In genomic region chrX:21383546-21383945, GRCh38 we compare ENCODE assay signal across 23 cellular contexts. TPM values are rescaled to one million over a fixed set of nuclear protein-coding genes. Genes with fewer than 3 reads are reported as not detected.
"Had no signal": no experiment of that assay in that cellular context is flagged by ENCODE, and none has a peak within 500 bp of the region (broad histone marks: within the 10 kb centered on the region; RNA-seq: fewer than 3 reads in every experiment).

No MANE protein-coding gene starts in this region.

- H3K36me3 ChIP-seq: gastroesophageal sphincter, spleen, tibial artery, upper lobe of left lung, uterus had no signal

- ATAC-seq: gastroesophageal sphincter; left colon; left ventricle myocardium superior; psoas muscle; sciatic nerve; stimulated activated memory B cell treated with anti-CD40 and anti-IgM and Interleukin-4, amounts not matched to agents 10 μg/mL and 1 μg/mL and 100 μg/mL, for 72 hours had no signal

- H3K9me3 ChIP-seq: gastroesophageal sphincter, psoas muscle, spleen, tibial artery, upper lobe of left lung, uterus had no signal

- H3K9ac ChIP-seq: parathyroid adenoma had no signal

- H3K27me3 ChIP-seq: gastroesophageal sphincter, hepatocyte, spleen, tibial artery, upper lobe of left lung, uterus had no signal

- DNase-seq: erythroblast; foreskin fibroblast; left colon; left ventricle myocardium superior; mesendoderm; naive B cell; occipital lobe; psoas muscle; retina; spleen; stimulated activated CD4-positive, alpha-beta T cell treated with anti-CD3 and anti-CD28 coated beads, Interleukin-15, amount 100 ng/mL, for 24 hours; stimulated activated CD4-positive, alpha-beta T cell treated with anti-CD3 and anti-CD28 coated beads, Interleukin-1b, Interleukin-23, amount 100 ng/mL, for 48 hours; stimulated activated CD4-positive, alpha-beta T cell treated with anti-CD3 and anti-CD28 coated beads, Interleukin-4, amount 100 ng/mL, for 24 hours; tibial artery; upper lobe of left lung; uterus had no signal

- H3K4me1 ChIP-seq: parathyroid adenoma, psoas muscle, spleen, tibial artery, upper lobe of left lung, uterus had no signal

- H3K4me3 ChIP-seq: gastroesophageal sphincter, hepatocyte, psoas muscle, spleen, tibial artery, upper lobe of left lung, uterus had no signal

- H3K27ac ChIP-seq: gastroesophageal sphincter, hepatocyte, parathyroid adenoma, psoas muscle, spleen, tibial artery, upper lobe of left lung, uterus had no signal

- FAIRE-seq: endothelial cell of umbilical vein had no signal

RNA-seq across cellular contexts. Expression of gene CNKSR2, which starts 9.3 kb away (rescaled TPM):
- total RNA-seq: lung microvascular endothelial cell had no signal
- polyA plus RNA-seq: endothelial cell of umbilical vein had no signal
